Comparison of ENCODE assay signal across 8 cellular contexts in the genomic region with DNA sequence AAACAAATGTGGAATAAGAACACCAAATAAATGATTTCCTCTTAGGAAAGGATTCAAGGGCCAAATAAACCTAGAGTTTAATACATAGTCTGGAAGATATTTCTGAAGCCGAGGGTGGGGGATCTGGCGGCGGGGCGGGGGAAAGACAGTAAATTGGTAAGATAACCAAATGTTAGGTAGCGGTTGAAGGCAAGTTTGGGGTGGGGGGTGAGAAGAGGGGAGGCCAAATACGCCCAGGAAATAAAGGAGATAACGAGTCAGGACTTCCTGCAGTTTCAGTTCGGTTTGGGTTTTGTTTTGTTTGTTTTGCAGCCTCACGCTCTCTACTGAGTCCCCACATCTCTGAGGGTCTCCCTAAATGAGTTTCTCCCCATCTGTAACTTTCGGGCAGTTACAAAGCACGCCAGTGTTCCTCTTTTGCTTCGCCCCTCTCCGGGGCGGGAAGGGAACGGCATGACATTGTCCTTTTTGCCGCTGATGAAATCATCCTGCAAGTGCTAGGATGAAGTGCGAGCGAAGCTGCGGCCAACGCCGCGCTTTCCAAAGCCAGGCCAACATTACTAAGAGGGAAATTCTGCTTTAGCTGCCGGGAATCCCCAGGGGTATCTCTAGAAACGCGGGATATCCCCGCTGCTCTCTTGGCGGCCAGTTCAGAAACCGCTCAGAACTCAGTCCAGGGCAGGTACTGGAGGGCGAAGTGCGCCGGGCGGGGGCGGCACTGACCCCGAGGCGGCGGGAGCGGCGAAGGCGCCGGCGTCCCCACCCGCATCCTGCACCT.
A peak's percentile ranks its signal among the peaks of the same experiment; 100 is the strongest.
DNase-seq lines count a peak whose midpoint lies in the region; ATAC-seq and TF ChIP-seq lines count a peak whose summit lies in the region.

No MANE protein-coding gene starts in this region.

- in situ Hi-C loops in GM13977 (cut with MboI; ENCODE audit: low pct_unique_long_range_greater_than_20kb, low sequenced_read_pairs, unreplicated experiment) = no loop called here

- TF ChIP-seq CTCF in GM13977 (IDR thresholded peaks at IDR 0.05; ENCODE audit: extremely low read depth, insufficient read depth, missing control alignments) = no peak
- peak; percentile 25 for TF ChIP-seq CTCF in VCaP (conservative IDR thresholded peaks at IDR 0.05)

- peaks cover 32% of the 10 kb centered on the region for H3K36me3 Mint-ChIP-seq in central memory CD8-positive, alpha-beta T cell (ENCODE audit: insufficient read depth)

- peak overlapping the region; percentile 61 for H3K4me3 Mint-ChIP-seq in central memory CD8-positive, alpha-beta T cell

- peak overlapping the region; percentile 80 for H3K27ac Mint-ChIP-seq in central memory CD8-positive, alpha-beta T cell (ENCODE audit: low read depth)

- DNase-seq in GM13977 (ENCODE audit: low spot score) (peak; percentile 83), MV-4-11 (lab: John Stamatoyannopoulos, UW) (peak; percentile 71), kidney tubule cell (ENCODE audit: low spot score) (peak; percentile 66), NCI-H187 treated with DMSO at 0.1 percent for 48 hours (lab: John Stamatoyannopoulos, UW) (no peak)
- peak in 1 of 2 donors; percentile 41 for DNase-seq in central memory CD8-positive, alpha-beta T cell (ENCODE audit: low spot score in 2 of 2)
- DNase-seq in stimulated activated CD4-positive, alpha-beta T cell treated with anti-CD3 and anti-CD28 coated beads, Interleukin-2, amount 100 ng/mL, for 4 hours (ENCODE audit: low read depth) = peak; percentile 16

- H3K27me3 Mint-ChIP-seq in central memory CD8-positive, alpha-beta T cell = no peaks in the 10 kb centered on the region

- peak; percentile 58 for ATAC-seq in HG02588 (IDR thresholded peaks at IDR 0.05; ENCODE audit: unreplicated experiment)
- peak; percentile 48 for ATAC-seq in central memory CD8-positive, alpha-beta T cell (replicated peaks; ENCODE audit: extremely low read depth, poor library complexity, severe bottlenecking)

- H3K27ac ChIP-seq in VCaP = peak overlapping the region; percentile 58

- H3K9me3 Mint-ChIP-seq in central memory CD8-positive, alpha-beta T cell = no peaks in the 10 kb centered on the region

- H3K4me1 Mint-ChIP-seq in central memory CD8-positive, alpha-beta T cell = peaks cover 53% of the 10 kb centered on the region
